1 cellular context compared by ENCODE assay signal in genomic region chr17:48440660-48441059, GRCh38.
TF ChIP-seq lines count a peak whose summit lies in the region.

No MANE protein-coding gene starts in this region.

TF ChIP-seq in GM12878, 131 proteins besides CTCF, POLR2A, EP300 and RAD21 (continued from another document):
- TF ChIP-seq, protein P1, sequence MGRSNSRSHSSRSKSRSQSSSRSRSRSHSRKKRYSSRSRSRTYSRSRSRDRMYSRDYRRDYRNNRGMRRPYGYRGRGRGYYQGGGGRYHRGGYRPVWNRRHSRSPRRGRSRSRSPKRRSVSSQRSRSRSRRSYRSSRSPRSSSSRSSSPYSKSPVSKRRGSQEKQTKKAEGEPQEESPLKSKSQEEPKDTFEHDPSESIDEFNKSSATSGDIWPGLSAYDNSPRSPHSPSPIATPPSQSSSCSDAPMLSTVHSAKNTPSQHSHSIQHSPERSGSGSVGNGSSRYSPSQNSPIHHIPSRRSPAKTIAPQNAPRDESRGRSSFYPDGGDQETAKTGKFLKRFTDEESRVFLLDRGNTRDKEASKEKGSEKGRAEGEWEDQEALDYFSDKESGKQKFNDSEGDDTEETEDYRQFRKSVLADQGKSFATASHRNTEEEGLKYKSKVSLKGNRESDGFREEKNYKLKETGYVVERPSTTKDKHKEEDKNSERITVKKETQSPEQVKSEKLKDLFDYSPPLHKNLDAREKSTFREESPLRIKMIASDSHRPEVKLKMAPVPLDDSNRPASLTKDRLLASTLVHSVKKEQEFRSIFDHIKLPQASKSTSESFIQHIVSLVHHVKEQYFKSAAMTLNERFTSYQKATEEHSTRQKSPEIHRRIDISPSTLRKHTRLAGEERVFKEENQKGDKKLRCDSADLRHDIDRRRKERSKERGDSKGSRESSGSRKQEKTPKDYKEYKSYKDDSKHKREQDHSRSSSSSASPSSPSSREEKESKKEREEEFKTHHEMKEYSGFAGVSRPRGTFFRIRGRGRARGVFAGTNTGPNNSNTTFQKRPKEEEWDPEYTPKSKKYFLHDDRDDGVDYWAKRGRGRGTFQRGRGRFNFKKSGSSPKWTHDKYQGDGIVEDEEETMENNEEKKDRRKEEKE (IDR thresholded peaks at IDR 0.05), result no peak
- TF ChIP-seq MXI1 (IDR thresholded peaks at IDR 0.05; ENCODE audit: low read depth, low read length) (0 out of 2 replicates have a peak, but pooled peaks have one; percentile 3), POU2F2 (IDR thresholded peaks at IDR 0.05; ENCODE audit: borderline replicate concordance, low read depth, low read length) (no peak)
